ENCODE assay signal across 1 cellular context in the genomic region with DNA sequence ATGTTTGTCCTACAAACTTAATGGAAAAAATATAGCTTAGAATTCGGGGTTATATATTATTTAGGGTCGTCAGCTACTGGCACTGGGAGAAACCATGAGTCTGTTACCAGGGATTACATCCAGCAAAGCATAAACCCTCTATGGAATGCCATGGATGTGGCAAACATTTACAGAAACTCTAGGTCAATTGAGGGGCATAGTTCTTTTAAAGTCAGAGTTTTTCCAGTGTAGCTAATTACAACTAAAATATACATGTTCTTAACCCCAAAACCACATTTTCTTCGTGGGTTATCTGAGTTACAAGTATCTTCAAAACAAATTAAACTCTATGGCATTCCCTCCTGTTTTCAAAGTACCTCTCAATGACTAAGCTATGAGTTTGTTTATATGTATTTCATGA.
TF ChIP-seq lines count a peak whose summit lies in the region.

No MANE protein-coding gene starts in this region.

TF ChIP-seq in A549, 52 proteins besides CTCF, POLR2A, EP300 and RAD21 (continued from another document):
- TF ChIP-seq HEYL (CRISPR knock-in tag; IDR thresholded peaks at IDR 0.05) (no peak), RNF2 (IDR thresholded peaks at IDR 0.05; ENCODE audit: borderline replicate concordance, low read depth) (no peak), FOSB (CRISPR knock-in tag; IDR thresholded peaks at IDR 0.05) (no peak), REST (IDR thresholded peaks at IDR 0.05) (no peak), CBX2 (IDR thresholded peaks at IDR 0.05; ENCODE audit: borderline replicate concordance, low read depth) (no peak), KDM1A (IDR thresholded peaks at IDR 0.05; ENCODE audit: low read depth) (no peak), NPAS2 (CRISPR knock-in tag; IDR thresholded peaks at IDR 0.05; ENCODE audit: borderline replicate concordance) (no peak)
